24 cellular contexts compared by ENCODE assay signal in genomic region chr2:67075530-67076253, GRCh38.
"Had no signal": no experiment of that assay in that cellular context is flagged by ENCODE, and none has a peak within 500 bp of the region (broad histone marks: within the 10 kb centered on the region; RNA-seq: fewer than 3 reads in every experiment).

No MANE protein-coding gene starts in this region.

- H3K27me3 ChIP-seq: heart left ventricle, pancreas, right lobe of liver, spleen, testis, tibial nerve had no signal

- H3K4me3 Mint-ChIP-seq: endodermal cell; natural killer cell; stimulated activated naive B cell treated with anti-CD40 and anti-IgM and Interleukin-4, amounts not matched to agents 10 μg/mL and 1 μg/mL and 100 μg/mL, for 72 hours; stimulated activated naive CD8-positive, alpha-beta T cell treated with anti-CD3 and anti-CD28 coated beads, Interleukin-15, amount 100 ng/mL, for 72 hours had no signal

- ATAC-seq: heart left ventricle; left colon; left ventricle myocardium superior; natural killer cell; right lobe of liver; stimulated activated naive B cell treated with anti-CD40 and anti-IgM and Interleukin-4, amounts not matched to agents 10 μg/mL and 1 μg/mL and 100 μg/mL, for 72 hours; stimulated activated naive CD8-positive, alpha-beta T cell treated with anti-CD3 and anti-CD28 coated beads, Interleukin-15, amount 100 ng/mL, for 72 hours had no signal

- FAIRE-seq: frontal cortex, pancreas had no signal

- DNase-seq: effector CD4-positive, alpha-beta T cell; endodermal cell; heart left ventricle; hippocampal formation; left colon; left ventricle myocardium superior; mesenchymal stem cell; natural killer cell; occipital lobe; pancreas; retina; right lobe of liver; spleen; stimulated activated CD4-positive, alpha-beta T cell treated with anti-CD3 and anti-CD28 coated beads, Interleukin-15, amount 100 ng/mL, for 24 hours; stimulated activated CD4-positive, alpha-beta T cell treated with anti-CD3 and anti-CD28 coated beads, Interleukin-1b, Interleukin-23, amount 100 ng/mL, for 48 hours; stimulated activated CD4-positive, alpha-beta T cell treated with anti-CD3 and anti-CD28 coated beads, Interleukin-4, amount 100 ng/mL, for 4 hours; stimulated activated naive B cell treated with anti-CD40 and anti-IgM and Interleukin-4, amounts not matched to agents 10 μg/mL and 1 μg/mL and 100 μg/mL, for 72 hours; stimulated activated naive CD8-positive, alpha-beta T cell treated with anti-CD3 and anti-CD28 coated beads, Interleukin-15, amount 100 ng/mL, for 72 hours; testis had no signal

- H3K36me3 ChIP-seq: heart left ventricle, pancreas, prostate gland, right lobe of liver, spleen, tibial nerve had no signal

- H3K4me1 Mint-ChIP-seq: endodermal cell; natural killer cell; stimulated activated naive B cell treated with anti-CD40 and anti-IgM and Interleukin-4, amounts not matched to agents 10 μg/mL and 1 μg/mL and 100 μg/mL, for 72 hours; stimulated activated naive CD8-positive, alpha-beta T cell treated with anti-CD3 and anti-CD28 coated beads, Interleukin-15, amount 100 ng/mL, for 72 hours had no signal

- H3K27me3 Mint-ChIP-seq: stimulated activated naive B cell treated with anti-CD40 and anti-IgM and Interleukin-4, amounts not matched to agents 10 μg/mL and 1 μg/mL and 100 μg/mL, for 72 hours; stimulated activated naive CD8-positive, alpha-beta T cell treated with anti-CD3 and anti-CD28 coated beads, Interleukin-15, amount 100 ng/mL, for 72 hours had no signal

- H3K36me3 Mint-ChIP-seq: natural killer cell; stimulated activated naive B cell treated with anti-CD40 and anti-IgM and Interleukin-4, amounts not matched to agents 10 μg/mL and 1 μg/mL and 100 μg/mL, for 72 hours had no signal

- H3K27ac Mint-ChIP-seq: endodermal cell; natural killer cell; stimulated activated naive B cell treated with anti-CD40 and anti-IgM and Interleukin-4, amounts not matched to agents 10 μg/mL and 1 μg/mL and 100 μg/mL, for 72 hours; stimulated activated naive CD8-positive, alpha-beta T cell treated with anti-CD3 and anti-CD28 coated beads, Interleukin-15, amount 100 ng/mL, for 72 hours had no signal

- H3K4me1 ChIP-seq: heart left ventricle, pancreas, prostate gland, right lobe of liver, spleen, testis, tibial nerve had no signal

- H3K27ac ChIP-seq: coronary artery, pancreas, prostate gland, right lobe of liver, spleen, testis, tibial nerve had no signal

- H3K4me3 ChIP-seq: coronary artery, heart left ventricle, lung, pancreas, prostate gland, right lobe of liver, spleen, testis, tibial nerve had no signal

- H3K9me3 ChIP-seq: pancreas, prostate gland, right lobe of liver, testis had no signal
